ENCODE assay signal across 21 cellular contexts in the genomic region with DNA sequence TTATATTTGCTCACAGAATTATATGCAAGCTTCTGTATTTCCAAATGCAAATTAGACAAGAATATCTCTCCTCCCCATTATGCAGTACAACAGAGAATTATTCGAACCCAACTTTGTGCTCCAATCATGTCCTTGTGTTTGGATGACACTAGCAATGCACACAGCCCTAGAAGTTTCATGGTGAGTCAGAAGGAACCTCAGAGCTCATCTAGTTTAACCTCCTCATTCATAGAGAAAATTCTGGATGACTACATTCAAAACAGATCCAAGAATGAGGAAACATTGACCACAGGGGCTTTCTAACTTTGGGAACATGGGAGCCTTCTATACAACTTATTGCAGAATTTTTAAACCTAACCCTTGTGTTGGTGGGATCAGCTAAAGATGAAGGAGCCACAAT. TPM values are rescaled to one million over a fixed set of nuclear protein-coding genes. Genes with fewer than 3 reads are reported as not detected.
A peak's percentile ranks its signal among the peaks of the same experiment; 100 is the strongest.
DNase-seq lines count a peak whose midpoint lies in the region; ATAC-seq and TF ChIP-seq lines count a peak whose summit lies in the region.
"Had no signal": no experiment of that assay in that cellular context is flagged by ENCODE, and none has a peak within 500 bp of the region (broad histone marks: within the 10 kb centered on the region; RNA-seq: fewer than 3 reads in every experiment).

No MANE protein-coding gene starts in this region.

- H3K36me3 ChIP-seq in Panc1 (ENCODE audit: control insufficient read depth, insufficient read depth, low read length) (no peaks in the 10 kb centered on the region), GM23338 (ENCODE audit: insufficient read depth) (no peaks in the 10 kb centered on the region)
- H3K36me3 ChIP-seq: esophagus muscularis mucosa, uterus had no signal

- peaks cover 7% of the 10 kb centered on the region; the same call in 1 of the 2 replicates for H3K4me1 ChIP-seq in Panc1 (ENCODE audit: control insufficient read depth, insufficient read depth, low read length)
- H3K4me1 ChIP-seq in GM23338 (ENCODE audit: insufficient read depth) = no peaks in the 10 kb centered on the region
- H3K4me1 ChIP-seq: esophagus muscularis mucosa, parathyroid adenoma, uterus had no signal

- H3K36me3 Mint-ChIP-seq in GM23338 (ENCODE audit: low read depth) = no peaks in the 10 kb centered on the region
- H3K36me3 Mint-ChIP-seq: activated naive CD8-positive, alpha-beta T cell; memory B cell; natural killer cell had no signal

- no peaks in the 10 kb centered on the region for H3K27me3 Mint-ChIP-seq in GM23338 (ENCODE audit: insufficient read depth, low read depth, poor library complexity)
- H3K27me3 Mint-ChIP-seq: activated CD4-positive, alpha-beta T cell treated with anti-CD3 and anti-CD28 coated beads, Interleukin-2, amount 10 ng/mL, durations not matched to agents 24 days and 14 days; activated naive CD8-positive, alpha-beta T cell had no signal

- DNase-seq in AG20443 (ENCODE audit: low spot score) (peak; percentile 42), Panc1 (ENCODE audit: low read depth, low spot score) (no peak), hepatic stellate cell (ENCODE audit: low spot score) (peak; percentile 38), posterior cingulate gyrus (no peak), amniotic stem cell (lab: John Stamatoyannopoulos, UW) (no peak), GM23338 (ENCODE audit: low spot score) (no peak)
- DNase-seq: activated CD4-positive, alpha-beta T cell treated with anti-CD3 and anti-CD28 coated beads, Interleukin-2, amount 10 ng/mL, durations not matched to agents 24 days and 14 days; activated CD8-positive, alpha-beta memory T cell treated with anti-CD3 and anti-CD28 coated beads, Interleukin-2, amount 50 U/mL, for 48 hours; Calu3; kidney; natural killer cell; NCI-H1694; SK-N-SH; T-helper 9 cell; uterus had no signal

- no peak overlapping the region for H3K27ac Mint-ChIP-seq in GM23338
- H3K27ac Mint-ChIP-seq: activated CD4-positive, alpha-beta T cell treated with anti-CD3 and anti-CD28 coated beads, Interleukin-2, amount 10 ng/mL, durations not matched to agents 24 days and 14 days; activated naive CD8-positive, alpha-beta T cell; memory B cell; natural killer cell had no signal

- POLR2A ChIA-PET in Panc1 (lab: Charles Lee) = no interaction called here

- no TSS peak for BruUV-seq in Panc1 (replicated peaks; lab: Mats Ljungman, UMichigan)

- no peaks in the 10 kb centered on the region for H3F3A ChIP-seq in GM23338 (replicated peaks; ENCODE audit: low read depth)

- H3K4me3 Mint-ChIP-seq in GM23338 = no peak overlapping the region
- H3K4me3 Mint-ChIP-seq: activated CD4-positive, alpha-beta T cell treated with anti-CD3 and anti-CD28 coated beads, Interleukin-2, amount 10 ng/mL, durations not matched to agents 24 days and 14 days; activated naive CD8-positive, alpha-beta T cell; memory B cell; natural killer cell had no signal

- H3K79me2 ChIP-seq in GM23338 (replicated peaks; ENCODE audit: insufficient read depth) = no peaks in the 10 kb centered on the region
- H3K79me2 ChIP-seq: parathyroid adenoma had no signal

- H2AFZ ChIP-seq in GM23338 = no peak overlapping the region
- H2AFZ ChIP-seq: parathyroid adenoma had no signal

- H3K9me3 ChIP-seq in Panc1 (ENCODE audit: control insufficient read depth, insufficient read depth, low read depth, low read length) = no peaks in the 10 kb centered on the region; the same call in 1 of the 2 replicates
- H3K9me3 ChIP-seq: esophagus muscularis mucosa, SK-N-SH, uterus had no signal

- H3K27ac ChIP-seq in Panc1 (ENCODE audit: low read length) (peak overlapping the region; percentile 44; the same call in 1 of the 2 replicates), GM23338 (ENCODE audit: low read depth) (no peak overlapping the region)
- H3K27ac ChIP-seq: esophagus muscularis mucosa, parathyroid adenoma, uterus had no signal

- peaks cover 4% of the 10 kb centered on the region; the same call in 1 of the 2 replicates for H3K9me2 ChIP-seq in GM23338 (ENCODE audit: insufficient read depth)
- H3K9me2 ChIP-seq: SK-N-SH had no signal

- H3K4me3 ChIP-seq in Panc1 (ENCODE audit: low read depth in 2 of 2, low read length in 2 of 2) (no peak overlapping the region), GM23338 (no peak overlapping the region)
- H3K4me3 ChIP-seq: esophagus muscularis mucosa, uterus had no signal

- TF ChIP-seq CTCF in Panc1 (IDR thresholded peaks at IDR 0.05) = no peak
- no peak for TF ChIP-seq CTCF in GM23338 (conservative IDR thresholded peaks at IDR 0.05; ENCODE audit: low read depth in 2 of 2)

- no peak overlapping the region for H3K4me2 ChIP-seq in GM23338
- H3K4me2 ChIP-seq: SK-N-SH had no signal

- peak; percentile 56 for ATAC-seq in GM18870 (IDR thresholded peaks at IDR 0.05; ENCODE audit: unreplicated experiment)
- no peak for ATAC-seq in Panc1
- no peak for ATAC-seq in GM19455 (IDR thresholded peaks at IDR 0.05; ENCODE audit: unreplicated experiment)
- ATAC-seq in GM23338 = no peak
- ATAC-seq: natural killer cell had no signal

- no peaks in the 10 kb centered on the region for H3K4me1 Mint-ChIP-seq in GM23338
- H3K4me1 Mint-ChIP-seq: natural killer cell had no signal

- no peaks in the 10 kb centered on the region for H3K9me3 Mint-ChIP-seq in GM23338
- H3K9me3 Mint-ChIP-seq: memory B cell, natural killer cell had no signal

- in situ Hi-C loops in Panc1 (cut with HindIII; ENCODE audit: low pct_unique_long_range_greater_than_20kb, low sequenced_read_pairs) = no loop called here

- no peaks in the 10 kb centered on the region for H3K27me3 ChIP-seq in Panc1 (ENCODE audit: control insufficient read depth, insufficient read depth, low read length)
- no peaks in the 10 kb centered on the region for H3K27me3 ChIP-seq in GM23338 (ENCODE audit: insufficient read depth)
- H3K27me3 ChIP-seq: esophagus muscularis mucosa, uterus had no signal

- intact Hi-C loops in Panc1 (cut with micrococcal nuclease; ENCODE audit: unreplicated experiment) = no loop called here
- intact Hi-C loops in posterior cingulate gyrus (cut with DNase I) = no loop called here

- CTCF ChIA-PET in Panc1 (lab: Charles Lee) = no interaction called here

- H4K20me1 ChIP-seq in GM23338 (replicated peaks; ENCODE audit: insufficient read depth) = no peaks in the 10 kb centered on the region

TF ChIP-seq in GM23338, 12 proteins besides CTCF, POLR2A, EP300 and RAD21 (continues in another document):
- TF ChIP-seq JUNB (IDR thresholded peaks at IDR 0.05; ENCODE audit: unreplicated experiment) = no peak
- TF ChIP-seq, protein P1, sequence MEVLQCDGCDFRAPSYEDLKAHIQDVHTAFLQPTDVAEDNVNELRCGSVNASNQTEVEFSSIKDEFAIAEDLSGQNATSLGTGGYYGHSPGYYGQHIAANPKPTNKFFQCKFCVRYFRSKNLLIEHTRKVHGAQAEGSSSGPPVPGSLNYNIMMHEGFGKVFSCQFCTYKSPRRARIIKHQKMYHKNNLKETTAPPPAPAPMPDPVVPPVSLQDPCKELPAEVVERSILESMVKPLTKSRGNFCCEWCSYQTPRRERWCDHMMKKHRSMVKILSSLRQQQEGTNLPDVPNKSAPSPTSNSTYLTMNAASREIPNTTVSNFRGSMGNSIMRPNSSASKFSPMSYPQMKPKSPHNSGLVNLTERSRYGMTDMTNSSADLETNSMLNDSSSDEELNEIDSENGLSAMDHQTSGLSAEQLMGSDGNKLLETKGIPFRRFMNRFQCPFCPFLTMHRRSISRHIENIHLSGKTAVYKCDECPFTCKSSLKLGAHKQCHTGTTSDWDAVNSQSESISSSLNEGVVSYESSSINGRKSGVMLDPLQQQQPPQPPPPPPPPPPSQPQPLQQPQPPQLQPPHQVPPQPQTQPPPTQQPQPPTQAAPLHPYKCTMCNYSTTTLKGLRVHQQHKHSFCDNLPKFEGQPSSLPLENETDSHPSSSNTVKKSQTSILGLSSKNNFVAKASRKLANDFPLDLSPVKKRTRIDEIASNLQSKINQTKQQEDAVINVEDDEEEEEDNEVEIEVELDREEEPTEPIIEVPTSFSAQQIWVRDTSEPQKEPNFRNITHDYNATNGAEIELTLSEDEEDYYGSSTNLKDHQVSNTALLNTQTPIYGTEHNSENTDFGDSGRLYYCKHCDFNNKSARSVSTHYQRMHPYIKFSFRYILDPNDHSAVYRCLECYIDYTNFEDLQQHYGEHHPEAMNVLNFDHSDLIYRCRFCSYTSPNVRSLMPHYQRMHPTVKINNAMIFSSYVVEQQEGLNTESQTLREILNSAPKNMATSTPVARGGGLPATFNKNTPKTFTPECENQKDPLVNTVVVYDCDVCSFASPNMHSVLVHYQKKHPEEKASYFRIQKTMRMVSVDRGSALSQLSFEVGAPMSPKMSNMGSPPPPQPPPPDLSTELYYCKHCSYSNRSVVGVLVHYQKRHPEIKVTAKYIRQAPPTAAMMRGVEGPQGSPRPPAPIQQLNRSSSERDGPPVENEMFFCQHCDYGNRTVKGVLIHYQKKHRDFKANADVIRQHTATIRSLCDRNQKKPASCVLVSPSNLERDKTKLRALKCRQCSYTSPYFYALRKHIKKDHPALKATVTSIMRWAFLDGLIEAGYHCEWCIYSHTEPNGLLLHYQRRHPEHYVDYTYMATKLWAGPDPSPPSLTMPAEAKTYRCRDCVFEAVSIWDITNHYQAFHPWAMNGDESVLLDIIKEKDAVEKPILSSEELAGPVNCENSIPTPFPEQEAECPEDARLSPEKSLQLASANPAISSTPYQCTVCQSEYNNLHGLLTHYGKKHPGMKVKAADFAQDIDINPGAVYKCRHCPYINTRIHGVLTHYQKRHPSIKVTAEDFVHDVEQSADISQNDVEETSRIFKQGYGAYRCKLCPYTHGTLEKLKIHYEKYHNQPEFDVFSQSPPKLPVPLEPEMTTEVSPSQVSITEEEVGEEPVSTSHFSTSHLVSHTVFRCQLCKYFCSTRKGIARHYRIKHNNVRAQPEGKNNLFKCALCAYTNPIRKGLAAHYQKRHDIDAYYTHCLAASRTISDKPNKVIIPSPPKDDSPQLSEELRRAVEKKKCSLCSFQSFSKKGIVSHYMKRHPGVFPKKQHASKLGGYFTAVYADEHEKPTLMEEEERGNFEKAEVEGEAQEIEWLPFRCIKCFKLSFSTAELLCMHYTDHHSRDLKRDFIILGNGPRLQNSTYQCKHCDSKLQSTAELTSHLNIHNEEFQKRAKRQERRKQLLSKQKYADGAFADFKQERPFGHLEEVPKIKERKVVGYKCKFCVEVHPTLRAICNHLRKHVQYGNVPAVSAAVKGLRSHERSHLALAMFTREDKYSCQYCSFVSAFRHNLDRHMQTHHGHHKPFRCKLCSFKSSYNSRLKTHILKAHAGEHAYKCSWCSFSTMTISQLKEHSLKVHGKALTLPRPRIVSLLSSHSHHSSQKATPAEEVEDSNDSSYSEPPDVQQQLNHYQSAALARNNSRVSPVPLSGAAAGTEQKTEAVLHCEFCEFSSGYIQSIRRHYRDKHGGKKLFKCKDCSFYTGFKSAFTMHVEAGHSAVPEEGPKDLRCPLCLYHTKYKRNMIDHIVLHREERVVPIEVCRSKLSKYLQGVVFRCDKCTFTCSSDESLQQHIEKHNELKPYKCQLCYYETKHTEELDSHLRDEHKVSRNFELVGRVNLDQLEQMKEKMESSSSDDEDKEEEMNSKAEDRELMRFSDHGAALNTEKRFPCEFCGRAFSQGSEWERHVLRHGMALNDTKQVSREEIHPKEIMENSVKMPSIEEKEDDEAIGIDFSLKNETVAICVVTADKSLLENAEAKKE (CRISPR knock-in tag; IDR thresholded peaks at IDR 0.05) = no peak

RNA-seq across cellular contexts. Expression of a gene that starts 12.8 kb away (rescaled TPM):
- 22.7 TPM for total RNA-seq in Panc1 (2021; ENCODE audit: unreplicated experiment)
- polyA plus RNA-seq in Panc1 (2012; ENCODE audit: insufficient read length) = 7.6 TPM
- 1.3 and 1.5 TPM in 2 replicates for total RNA-seq in GM23338 (2014; rRNA removed; shearing (Covaris generic))
- polyA plus RNA-seq in GM23338 (2016; fragmentation: Nextera tagmentation; extraction: Ambion mirVana) = 1.6 and 2.2 TPM in 2 replicates

Comparison
In these comparisons a context has a peak if more than half of its experiments do, and no peak if none do; other contexts are left out.
1. DNase-seq: peak in AG20443 (single experiment) and hepatic stellate cell (single experiment); none in Panc1 (single experiment), posterior cingulate gyrus (0 of 10), amniotic stem cell (single experiment) and GM23338 (single experiment).